Comparison of ENCODE assay signal across 1 cellular context in the genomic region with DNA sequence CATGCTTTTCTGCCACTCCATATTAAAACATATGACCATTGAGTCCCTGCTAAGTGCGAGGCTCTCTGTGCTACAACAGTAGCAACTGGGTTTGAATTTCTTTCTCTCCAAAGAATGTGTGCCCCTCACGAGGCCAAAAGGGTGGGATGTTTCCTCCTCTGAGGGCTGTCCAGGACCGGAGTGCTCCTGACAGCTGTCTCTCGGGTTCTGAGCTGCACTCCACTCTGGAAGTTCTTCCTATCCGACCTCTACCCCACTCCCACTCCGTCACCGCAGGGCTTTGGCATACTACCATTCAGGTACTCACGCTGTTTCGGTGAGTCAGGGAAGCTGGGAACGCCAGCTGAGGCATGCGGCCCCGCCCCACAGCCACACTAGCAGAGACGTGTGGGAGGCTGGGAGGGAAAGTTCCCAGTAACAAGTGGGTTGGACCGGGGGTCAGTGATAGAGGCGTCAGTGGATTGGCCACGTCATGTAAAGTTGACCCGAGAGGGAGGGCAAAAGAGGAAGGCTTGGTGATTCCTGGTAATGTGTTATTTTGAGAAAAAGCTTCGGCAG.
TF ChIP-seq lines count a peak whose summit lies in the region.

No MANE protein-coding gene starts in this region.

TF ChIP-seq in HEK293, 187 proteins besides CTCF, POLR2A, EP300 and RAD21 (continued from another document and continues in another):
- TF ChIP-seq, protein P1, sequence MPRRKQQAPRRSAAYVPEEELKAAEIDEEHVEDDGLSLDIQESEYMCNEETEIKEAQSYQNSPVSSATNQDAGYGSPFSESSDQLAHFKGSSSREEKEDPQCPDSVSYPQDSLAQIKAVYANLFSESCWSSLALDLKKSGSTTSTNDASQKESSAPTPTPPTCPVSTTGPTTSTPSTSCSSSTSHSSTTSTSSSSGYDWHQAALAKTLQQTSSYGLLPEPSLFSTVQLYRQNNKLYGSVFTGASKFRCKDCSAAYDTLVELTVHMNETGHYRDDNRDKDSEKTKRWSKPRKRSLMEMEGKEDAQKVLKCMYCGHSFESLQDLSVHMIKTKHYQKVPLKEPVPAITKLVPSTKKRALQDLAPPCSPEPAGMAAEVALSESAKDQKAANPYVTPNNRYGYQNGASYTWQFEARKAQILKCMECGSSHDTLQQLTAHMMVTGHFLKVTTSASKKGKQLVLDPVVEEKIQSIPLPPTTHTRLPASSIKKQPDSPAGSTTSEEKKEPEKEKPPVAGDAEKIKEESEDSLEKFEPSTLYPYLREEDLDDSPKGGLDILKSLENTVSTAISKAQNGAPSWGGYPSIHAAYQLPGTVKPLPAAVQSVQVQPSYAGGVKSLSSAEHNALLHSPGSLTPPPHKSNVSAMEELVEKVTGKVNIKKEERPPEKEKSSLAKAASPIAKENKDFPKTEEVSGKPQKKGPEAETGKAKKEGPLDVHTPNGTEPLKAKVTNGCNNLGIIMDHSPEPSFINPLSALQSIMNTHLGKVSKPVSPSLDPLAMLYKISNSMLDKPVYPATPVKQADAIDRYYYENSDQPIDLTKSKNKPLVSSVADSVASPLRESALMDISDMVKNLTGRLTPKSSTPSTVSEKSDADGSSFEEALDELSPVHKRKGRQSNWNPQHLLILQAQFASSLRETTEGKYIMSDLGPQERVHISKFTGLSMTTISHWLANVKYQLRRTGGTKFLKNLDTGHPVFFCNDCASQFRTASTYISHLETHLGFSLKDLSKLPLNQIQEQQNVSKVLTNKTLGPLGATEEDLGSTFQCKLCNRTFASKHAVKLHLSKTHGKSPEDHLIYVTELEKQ (tag by site-specific recombination; IDR thresholded peaks at IDR 0.05; ENCODE audit: borderline replicate concordance) = no peak; the same call in 1 of the 2 replicates
- peak; percentile 96 for TF ChIP-seq KLF10 (tag by site-specific recombination; IDR thresholded peaks at IDR 0.05)
- TF ChIP-seq SP3 (tag by site-specific recombination; IDR thresholded peaks at IDR 0.05) = no peak; the same call in 1 of the 2 replicates
- TF ChIP-seq ZNF658 (tag by site-specific recombination; IDR thresholded peaks at IDR 0.05) = no peak
- TF ChIP-seq, protein P2, sequence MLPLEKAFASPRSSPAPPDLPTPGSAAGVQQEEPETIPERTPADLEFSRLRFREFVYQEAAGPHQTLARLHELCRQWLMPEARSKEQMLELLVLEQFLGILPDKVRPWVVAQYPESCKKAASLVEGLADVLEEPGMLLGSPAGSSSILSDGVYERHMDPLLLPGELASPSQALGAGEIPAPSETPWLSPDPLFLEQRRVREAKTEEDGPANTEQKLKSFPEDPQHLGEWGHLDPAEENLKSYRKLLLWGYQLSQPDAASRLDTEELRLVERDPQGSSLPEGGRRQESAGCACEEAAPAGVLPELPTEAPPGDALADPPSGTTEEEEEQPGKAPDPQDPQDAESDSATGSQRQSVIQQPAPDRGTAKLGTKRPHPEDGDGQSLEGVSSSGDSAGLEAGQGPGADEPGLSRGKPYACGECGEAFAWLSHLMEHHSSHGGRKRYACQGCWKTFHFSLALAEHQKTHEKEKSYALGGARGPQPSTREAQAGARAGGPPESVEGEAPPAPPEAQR (tag by site-specific recombination; IDR thresholded peaks at IDR 0.05) = no peak
- no peak for TF ChIP-seq ZBTB20 (tag by site-specific recombination; IDR thresholded peaks at IDR 0.05)
- peak; percentile 80 for TF ChIP-seq EGR2 (tag by site-specific recombination; IDR thresholded peaks at IDR 0.05; ENCODE audit: low read depth)
- no peak for TF ChIP-seq ZNF157 (tag by site-specific recombination; IDR thresholded peaks at IDR 0.05)
- TF ChIP-seq, protein P3, sequence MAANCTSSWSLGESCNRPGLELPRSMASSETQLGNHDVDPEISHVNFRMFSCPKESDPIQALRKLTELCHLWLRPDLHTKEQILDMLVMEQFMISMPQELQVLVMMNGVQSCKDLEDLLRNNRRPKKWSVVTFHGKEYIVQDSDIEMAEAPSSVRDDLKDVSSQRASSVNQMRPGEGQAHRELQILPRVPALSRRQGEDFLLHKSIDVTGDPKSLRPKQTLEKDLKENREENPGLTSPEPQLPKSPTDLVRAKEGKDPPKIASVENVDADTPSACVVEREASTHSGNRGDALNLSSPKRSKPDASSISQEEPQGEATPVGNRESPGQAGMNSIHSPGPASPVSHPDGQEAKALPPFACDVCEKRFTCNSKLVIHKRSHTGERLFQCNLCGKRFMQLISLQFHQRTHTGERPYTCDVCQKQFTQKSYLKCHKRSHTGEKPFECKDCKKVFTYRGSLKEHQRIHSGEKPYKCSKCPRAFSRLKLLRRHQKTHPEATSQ (tag by site-specific recombination; IDR thresholded peaks at IDR 0.05) = no peak
- peak; percentile 89 for TF ChIP-seq SCRT1 (tag by site-specific recombination; IDR thresholded peaks at IDR 0.05; ENCODE audit: borderline replicate concordance)
- no peak for TF ChIP-seq ZNF169 (tag by site-specific recombination; IDR thresholded peaks at IDR 0.05)
- TF ChIP-seq, protein P4, sequence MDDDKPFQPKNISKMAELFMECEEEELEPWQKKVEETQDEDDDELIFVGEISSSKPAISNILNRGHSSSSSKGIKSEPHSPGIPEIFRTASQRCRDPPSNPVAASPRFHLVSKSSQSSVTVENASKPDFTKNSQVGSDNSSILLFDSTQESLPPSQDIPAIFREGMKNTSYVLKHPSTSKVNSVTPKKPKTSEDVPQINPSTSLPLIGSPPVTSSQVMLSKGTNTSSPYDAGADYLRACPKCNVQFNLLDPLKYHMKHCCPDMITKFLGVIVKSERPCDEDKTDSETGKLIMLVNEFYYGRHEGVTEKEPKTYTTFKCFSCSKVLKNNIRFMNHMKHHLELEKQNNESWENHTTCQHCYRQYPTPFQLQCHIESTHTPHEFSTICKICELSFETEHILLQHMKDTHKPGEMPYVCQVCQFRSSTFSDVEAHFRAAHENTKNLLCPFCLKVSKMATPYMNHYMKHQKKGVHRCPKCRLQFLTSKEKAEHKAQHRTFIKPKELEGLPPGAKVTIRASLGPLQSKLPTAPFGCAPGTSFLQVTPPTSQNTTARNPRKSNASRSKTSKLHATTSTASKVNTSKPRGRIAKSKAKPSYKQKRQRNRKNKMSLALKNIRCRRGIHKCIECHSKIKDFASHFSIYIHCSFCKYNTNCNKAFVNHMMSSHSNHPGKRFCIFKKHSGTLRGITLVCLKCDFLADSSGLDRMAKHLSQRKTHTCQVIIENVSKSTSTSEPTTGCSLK (tag by site-specific recombination; IDR thresholded peaks at IDR 0.05) = no peak
- TF ChIP-seq, protein P5, sequence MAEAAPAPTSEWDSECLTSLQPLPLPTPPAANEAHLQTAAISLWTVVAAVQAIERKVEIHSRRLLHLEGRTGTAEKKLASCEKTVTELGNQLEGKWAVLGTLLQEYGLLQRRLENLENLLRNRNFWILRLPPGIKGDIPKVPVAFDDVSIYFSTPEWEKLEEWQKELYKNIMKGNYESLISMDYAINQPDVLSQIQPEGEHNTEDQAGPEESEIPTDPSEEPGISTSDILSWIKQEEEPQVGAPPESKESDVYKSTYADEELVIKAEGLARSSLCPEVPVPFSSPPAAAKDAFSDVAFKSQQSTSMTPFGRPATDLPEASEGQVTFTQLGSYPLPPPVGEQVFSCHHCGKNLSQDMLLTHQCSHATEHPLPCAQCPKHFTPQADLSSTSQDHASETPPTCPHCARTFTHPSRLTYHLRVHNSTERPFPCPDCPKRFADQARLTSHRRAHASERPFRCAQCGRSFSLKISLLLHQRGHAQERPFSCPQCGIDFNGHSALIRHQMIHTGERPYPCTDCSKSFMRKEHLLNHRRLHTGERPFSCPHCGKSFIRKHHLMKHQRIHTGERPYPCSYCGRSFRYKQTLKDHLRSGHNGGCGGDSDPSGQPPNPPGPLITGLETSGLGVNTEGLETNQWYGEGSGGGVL (tag by site-specific recombination; IDR thresholded peaks at IDR 0.05) = no peak; the same call in 1 of the 2 replicates
- peak; percentile 2; the same call in 1 of the 2 replicates for TF ChIP-seq ZXDB (tag by site-specific recombination; IDR thresholded peaks at IDR 0.05)
- TF ChIP-seq TCF7L2 (IDR thresholded peaks at IDR 0.05; ENCODE audit: borderline replicate concordance, low read depth, low read length) = no peak
- TF ChIP-seq ZNF223 (tag by site-specific recombination; IDR thresholded peaks at IDR 0.05) = no peak
- TF ChIP-seq TRIM28 (IDR thresholded peaks at IDR 0.05; ENCODE audit: borderline replicate concordance, low read length) = no peak
- TF ChIP-seq ZIC2 (tag by site-specific recombination; IDR thresholded peaks at IDR 0.05) = peak; percentile 71
- no peak for TF ChIP-seq ZNF677 (tag by site-specific recombination; IDR thresholded peaks at IDR 0.05)
- no peak for TF ChIP-seq ZNF555 (tag by site-specific recombination; conservative IDR thresholded peaks at IDR 0.05)
- no peak for TF ChIP-seq ZNF350 (tag by site-specific recombination; IDR thresholded peaks at IDR 0.05)
- TF ChIP-seq ZNF626 (tag by site-specific recombination; IDR thresholded peaks at IDR 0.05) = no peak
- TF ChIP-seq ZNF184 (tag by site-specific recombination; IDR thresholded peaks at IDR 0.05) = no peak
- TF ChIP-seq ZNF10 (tag by site-specific recombination; IDR thresholded peaks at IDR 0.05) = no peak
- TF ChIP-seq KLF9 (tag by site-specific recombination; IDR thresholded peaks at IDR 0.05; ENCODE audit: low read depth) = peak; percentile 87
- TF ChIP-seq ZNF354C (tag by site-specific recombination; IDR thresholded peaks at IDR 0.05; ENCODE audit: borderline replicate concordance, low read depth) = no peak
- no peak for TF ChIP-seq ZFP41 (tag by site-specific recombination; IDR thresholded peaks at IDR 0.05; ENCODE audit: borderline replicate concordance)
- TF ChIP-seq, protein P6, sequence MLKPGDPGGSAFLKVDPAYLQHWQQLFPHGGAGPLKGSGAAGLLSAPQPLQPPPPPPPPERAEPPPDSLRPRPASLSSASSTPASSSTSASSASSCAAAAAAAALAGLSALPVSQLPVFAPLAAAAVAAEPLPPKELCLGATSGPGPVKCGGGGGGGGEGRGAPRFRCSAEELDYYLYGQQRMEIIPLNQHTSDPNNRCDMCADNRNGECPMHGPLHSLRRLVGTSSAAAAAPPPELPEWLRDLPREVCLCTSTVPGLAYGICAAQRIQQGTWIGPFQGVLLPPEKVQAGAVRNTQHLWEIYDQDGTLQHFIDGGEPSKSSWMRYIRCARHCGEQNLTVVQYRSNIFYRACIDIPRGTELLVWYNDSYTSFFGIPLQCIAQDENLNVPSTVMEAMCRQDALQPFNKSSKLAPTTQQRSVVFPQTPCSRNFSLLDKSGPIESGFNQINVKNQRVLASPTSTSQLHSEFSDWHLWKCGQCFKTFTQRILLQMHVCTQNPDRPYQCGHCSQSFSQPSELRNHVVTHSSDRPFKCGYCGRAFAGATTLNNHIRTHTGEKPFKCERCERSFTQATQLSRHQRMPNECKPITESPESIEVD (tag by site-specific recombination; IDR thresholded peaks at IDR 0.05) = no peak
- peak; percentile 44; the same call in 1 of the 2 replicates for TF ChIP-seq WT1 (tag by site-specific recombination; IDR thresholded peaks at IDR 0.05)
- no peak for TF ChIP-seq ZNF624 (tag by site-specific recombination; IDR thresholded peaks at IDR 0.05)
- no peak for TF ChIP-seq ZNF623 (tag by site-specific recombination; IDR thresholded peaks at IDR 0.05)
- TF ChIP-seq, protein P7, sequence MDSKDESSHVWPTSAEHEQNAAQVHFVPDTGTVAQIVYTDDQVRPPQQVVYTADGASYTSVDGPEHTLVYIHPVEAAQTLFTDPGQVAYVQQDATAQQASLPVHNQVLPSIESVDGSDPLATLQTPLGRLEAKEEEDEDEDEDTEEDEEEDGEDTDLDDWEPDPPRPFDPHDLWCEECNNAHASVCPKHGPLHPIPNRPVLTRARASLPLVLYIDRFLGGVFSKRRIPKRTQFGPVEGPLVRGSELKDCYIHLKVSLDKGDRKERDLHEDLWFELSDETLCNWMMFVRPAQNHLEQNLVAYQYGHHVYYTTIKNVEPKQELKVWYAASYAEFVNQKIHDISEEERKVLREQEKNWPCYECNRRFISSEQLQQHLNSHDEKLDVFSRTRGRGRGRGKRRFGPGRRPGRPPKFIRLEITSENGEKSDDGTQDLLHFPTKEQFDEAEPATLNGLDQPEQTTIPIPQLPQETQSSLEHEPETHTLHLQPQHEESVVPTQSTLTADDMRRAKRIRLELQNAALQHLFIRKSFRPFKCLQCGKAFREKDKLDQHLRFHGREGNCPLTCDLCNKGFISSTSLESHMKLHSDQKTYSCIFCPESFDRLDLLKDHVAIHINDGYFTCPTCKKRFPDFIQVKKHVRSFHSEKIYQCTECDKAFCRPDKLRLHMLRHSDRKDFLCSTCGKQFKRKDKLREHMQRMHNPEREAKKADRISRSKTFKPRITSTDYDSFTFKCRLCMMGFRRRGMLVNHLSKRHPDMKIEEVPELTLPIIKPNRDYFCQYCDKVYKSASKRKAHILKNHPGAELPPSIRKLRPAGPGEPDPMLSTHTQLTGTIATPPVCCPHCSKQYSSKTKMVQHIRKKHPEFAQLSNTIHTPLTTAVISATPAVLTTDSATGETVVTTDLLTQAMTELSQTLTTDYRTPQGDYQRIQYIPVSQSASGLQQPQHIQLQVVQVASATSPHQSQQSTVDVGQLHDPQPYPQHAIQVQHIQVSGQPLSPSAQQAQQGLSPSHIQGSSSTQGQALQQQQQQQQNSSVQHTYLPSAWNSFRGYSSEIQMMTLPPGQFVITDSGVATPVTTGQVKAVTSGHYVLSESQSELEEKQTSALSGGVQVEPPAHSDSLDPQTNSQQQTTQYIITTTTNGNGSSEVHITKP (tag by site-specific recombination; IDR thresholded peaks at IDR 0.05) = peak; percentile 70; the same call in 1 of the 2 replicates
- TF ChIP-seq, protein P8, sequence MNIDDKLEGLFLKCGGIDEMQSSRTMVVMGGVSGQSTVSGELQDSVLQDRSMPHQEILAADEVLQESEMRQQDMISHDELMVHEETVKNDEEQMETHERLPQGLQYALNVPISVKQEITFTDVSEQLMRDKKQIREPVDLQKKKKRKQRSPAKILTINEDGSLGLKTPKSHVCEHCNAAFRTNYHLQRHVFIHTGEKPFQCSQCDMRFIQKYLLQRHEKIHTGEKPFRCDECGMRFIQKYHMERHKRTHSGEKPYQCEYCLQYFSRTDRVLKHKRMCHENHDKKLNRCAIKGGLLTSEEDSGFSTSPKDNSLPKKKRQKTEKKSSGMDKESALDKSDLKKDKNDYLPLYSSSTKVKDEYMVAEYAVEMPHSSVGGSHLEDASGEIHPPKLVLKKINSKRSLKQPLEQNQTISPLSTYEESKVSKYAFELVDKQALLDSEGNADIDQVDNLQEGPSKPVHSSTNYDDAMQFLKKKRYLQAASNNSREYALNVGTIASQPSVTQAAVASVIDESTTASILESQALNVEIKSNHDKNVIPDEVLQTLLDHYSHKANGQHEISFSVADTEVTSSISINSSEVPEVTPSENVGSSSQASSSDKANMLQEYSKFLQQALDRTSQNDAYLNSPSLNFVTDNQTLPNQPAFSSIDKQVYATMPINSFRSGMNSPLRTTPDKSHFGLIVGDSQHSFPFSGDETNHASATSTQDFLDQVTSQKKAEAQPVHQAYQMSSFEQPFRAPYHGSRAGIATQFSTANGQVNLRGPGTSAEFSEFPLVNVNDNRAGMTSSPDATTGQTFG (tag by site-specific recombination; IDR thresholded peaks at IDR 0.05; ENCODE audit: borderline replicate concordance) = no peak
- peak; percentile 94 for TF ChIP-seq ZNF600 (tag by site-specific recombination; IDR thresholded peaks at IDR 0.05)
- no peak for TF ChIP-seq OVOL3 (tag by site-specific recombination; IDR thresholded peaks at IDR 0.05)
- no peak for TF ChIP-seq ZNF211 (tag by site-specific recombination; IDR thresholded peaks at IDR 0.05; ENCODE audit: low read depth)
- no peak for TF ChIP-seq KLF16 (tag by site-specific recombination; IDR thresholded peaks at IDR 0.05)
- TF ChIP-seq ZFHX2 (tag by site-specific recombination; conservative IDR thresholded peaks at IDR 0.05) = peak; percentile 93
- no peak for TF ChIP-seq ZNF664 (tag by site-specific recombination; IDR thresholded peaks at IDR 0.05)
